16 cellular contexts compared by ENCODE assay signal in genomic region chr5:172940242-172941066, GRCh38. TPM values are rescaled to one million over a fixed set of nuclear protein-coding genes. Genes with fewer than 3 reads are reported as not detected.
A peak's percentile ranks its signal among the peaks of the same experiment; 100 is the strongest.
DNase-seq lines count a peak whose midpoint lies in the region; ATAC-seq and TF ChIP-seq lines count a peak whose summit lies in the region.
"Had no signal": no experiment of that assay in that cellular context is flagged by ENCODE, and none has a peak within 500 bp of the region (broad histone marks: within the 10 kb centered on the region; RNA-seq: fewer than 3 reads in every experiment).

No MANE protein-coding gene starts in this region.

- H3K36me3 ChIP-seq in left ventricle myocardium inferior = peaks cover 38% of the 10 kb centered on the region

- H3K4me1 ChIP-seq in left ventricle myocardium inferior = peaks cover 35% of the 10 kb centered on the region
- H3K4me1 ChIP-seq: BE2C, testis had no signal

- no peaks in the 10 kb centered on the region for H3K27me3 ChIP-seq in left ventricle myocardium inferior (ENCODE audit: low read depth)
- H3K27me3 ChIP-seq: BE2C, testis had no signal

- intact Hi-C loops in left ventricle myocardium inferior (cut with micrococcal nuclease) (no loop called here), posterior vena cava (cut with DNase I) (no loop called here)

- no peak overlapping the region for H3K4me3 ChIP-seq in left ventricle myocardium inferior
- H3K4me3 ChIP-seq: testis had no signal

- H3K27ac ChIP-seq in left ventricle myocardium inferior (replicated peaks) = peak overlapping the region; percentile 42
- H3K27ac ChIP-seq: testis had no signal

- H3K9me3 ChIP-seq in left ventricle myocardium inferior (replicated peaks) = no peaks in the 10 kb centered on the region
- H3K9me3 ChIP-seq: BE2C, testis had no signal

- DNase-seq in G401 (ENCODE audit: low spot score) (peak; percentile 52), SHP77 treated with DMSO at 0.1 percent for 48 hours (lab: John Stamatoyannopoulos, UW) (peak; percentile 90), left ventricle myocardium inferior (no peak), posterior vena cava (ENCODE audit: low spot score) (peak; percentile 58), left lobe of liver (ENCODE audit: low spot score) (no peak), T-helper 1 cell (no peak), activated gamma-delta T cell treated with Interleukin-2 at 50 U/mL for 16 hours (no peak)
- DNase-seq: activated CD8-positive, alpha-beta memory T cell treated with anti-CD3 and anti-CD28 coated beads, Interleukin-2, amount 50 U/mL, for 48 hours; activated naive CD4-positive, alpha-beta T cell; BE2C; NCI-H2081 treated with DMSO at 0.1 percent for 48 hours; stimulated activated CD4-positive, alpha-beta T cell treated with anti-CD3 and anti-CD28 coated beads, Interleukin-4, amount 100 ng/mL, for 1 hour; stimulated activated CD8-positive, alpha-beta memory T cell treated with anti-CD3 and anti-CD28 coated beads, Interleukin-4, amount 100 ng/mL, for 48 hours; testis had no signal

- in situ Hi-C loops in G401 (cut with HindIII; ENCODE audit: low sequenced_read_pairs) = no loop called here

- no peak for TF ChIP-seq CTCF in left ventricle myocardium inferior (IDR thresholded peaks at IDR 0.05; ENCODE audit: borderline replicate concordance)

- ATAC-seq in HG03354 (IDR thresholded peaks at IDR 0.05; ENCODE audit: poor library complexity, severe bottlenecking, unreplicated experiment) (no peak), left lobe of liver (no peak)
- ATAC-seq: esophagus mucosa had no signal

RNA-seq across cellular contexts. Expression of gene RPL26L1, which starts 18.8 kb away (rescaled TPM):
- total RNA-seq in G401 (2014; rRNA removed; shearing (Covaris generic)) = 144 and 147 TPM in 2 replicates
- total RNA-seq in left ventricle myocardium inferior (27.2 TPM), posterior vena cava (10 to 100 TPM; 23.4 to 32.7 TPM), left lobe of liver (16.3 TPM)

RNA-seq across cellular contexts. Expression of gene ATP6V0E1, which starts 43.1 kb away (rescaled TPM):
- 102 and 126 TPM in 2 replicates for total RNA-seq in G401 (2014; rRNA removed; shearing (Covaris generic))
- total RNA-seq in left ventricle myocardium inferior = 208 TPM
- total RNA-seq in posterior vena cava = 100 to 1,000 TPM; 178 to 215 TPM
- total RNA-seq in left lobe of liver = 110 TPM

Comparison
In these comparisons a context has a peak if more than half of its experiments do, and no peak if none do; other contexts are left out.
1. DNase-seq: peak in G401 (single experiment), SHP77 treated with DMSO at 0.1 percent for 48 hours (single experiment) and posterior vena cava (single experiment); none in left ventricle myocardium inferior (single experiment), left lobe of liver (single experiment), T-helper 1 cell (0 of 5) and activated gamma-delta T cell treated with Interleukin-2 at 50 U/mL for 16 hours (single experiment).